In the genomic region with DNA sequence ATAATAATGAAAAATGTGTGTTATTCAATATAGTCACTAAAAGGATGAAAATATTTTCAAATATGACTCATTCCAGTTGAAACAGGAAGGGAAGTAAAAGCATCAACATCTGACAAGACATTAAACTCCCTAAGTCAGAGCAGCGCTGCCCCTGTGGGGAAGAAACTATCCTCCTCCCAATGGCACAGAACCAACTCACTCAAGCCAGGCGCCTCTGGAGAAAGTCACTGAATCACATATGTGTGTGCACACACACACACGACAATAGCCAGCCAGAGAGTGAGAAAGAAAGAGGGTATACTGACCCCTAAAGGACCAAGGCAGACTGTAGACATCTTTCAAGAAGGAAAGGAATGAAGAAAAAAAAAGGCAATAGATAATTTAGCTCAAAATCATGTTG, we compare ENCODE assay signal across 10 cellular contexts.
DNase-seq lines count a peak whose midpoint lies in the region; ATAC-seq and TF ChIP-seq lines count a peak whose summit lies in the region.
"Had no signal": no experiment of that assay in that cellular context is flagged by ENCODE, and none has a peak within 500 bp of the region (broad histone marks: within the 10 kb centered on the region; RNA-seq: fewer than 3 reads in every experiment).

No MANE protein-coding gene starts in this region.

- DNase-seq in EH (ENCODE audit: low read depth) (peak; percentile 96), OCI-LY7 (ENCODE audit: low spot score) (peak; percentile 4), fibroblast of mammary gland (ENCODE audit: low read depth) (peak; percentile 96), pons (ENCODE audit: low spot score) (peak; percentile 63), SHP77 (lab: John Stamatoyannopoulos, UW) (no peak)
- no peak for DNase-seq in activated T-cell treated with anti-CD3 and anti-CD28 coated beads, Interleukin-2, amount 50 U/mL, for 24 hours
- DNase-seq: stimulated activated naive B cell treated with anti-CD40 and anti-IgM and Interleukin-4, amounts not matched to agents 10 μg/mL and 1 μg/mL and 100 μg/mL, for 72 hours had no signal

- H3K4me1 ChIP-seq in OCI-LY7 (ENCODE audit: insufficient read depth, low read length, poor library complexity, severe bottlenecking), result peaks cover 22% of the 10 kb centered on the region

- no peak overlapping the region for H3K4me3 Mint-ChIP-seq in activated T-cell treated with anti-CD3 and anti-CD28 coated beads, Interleukin-2, amount 50 U/mL, for 24 hours
- H3K4me3 Mint-ChIP-seq: stimulated activated naive B cell treated with anti-CD40 and anti-IgM and Interleukin-4, amounts not matched to agents 10 μg/mL and 1 μg/mL and 100 μg/mL, for 72 hours had no signal

- no peaks in the 10 kb centered on the region for H3K9me3 Mint-ChIP-seq in activated T-cell treated with anti-CD3 and anti-CD28 coated beads, Interleukin-2, amount 50 U/mL, for 24 hours
- H3K9me3 Mint-ChIP-seq: stimulated activated naive B cell treated with anti-CD40 and anti-IgM and Interleukin-4, amounts not matched to agents 10 μg/mL and 1 μg/mL and 100 μg/mL, for 72 hours had no signal

- no peaks in the 10 kb centered on the region for H3K9me2 ChIP-seq in OCI-LY7 (ENCODE audit: insufficient read depth, low read length)

- intact Hi-C loops in OCI-LY7 (cut with micrococcal nuclease; ENCODE audit: unreplicated experiment), result loop anchor here (10.0 kb wide), 2 partner anchors 181 to 889 kb away; partner anchors contain the start of gene RUNX1

- no peaks in the 10 kb centered on the region for H3K36me3 ChIP-seq in OCI-LY7 (ENCODE audit: insufficient read depth, low read length)

- no peaks in the 10 kb centered on the region for H3K79me2 ChIP-seq in OCI-LY7 (ENCODE audit: insufficient read depth, low read depth, low read length)

- peaks cover 14% of the 10 kb centered on the region for H3K27me3 Mint-ChIP-seq in activated T-cell treated with anti-CD3 and anti-CD28 coated beads, Interleukin-2, amount 50 U/mL, for 24 hours

- 0 out of 2 replicates have a peak overlapping the region, but pooled peaks have one; percentile 51 for H3K4me2 ChIP-seq in OCI-LY7 (ENCODE audit: low read length)

- CTCF ChIA-PET in OCI-LY7 (lab: Charles Lee; ENCODE audit: unreplicated experiment), result no interaction called here

- H2AFZ ChIP-seq in OCI-LY7 (ENCODE audit: low read length), result no peak overlapping the region; the same call in 1 of the 2 replicates

- H3K9me3 ChIP-seq in OCI-LY7 (ENCODE audit: low read length), result no peaks in the 10 kb centered on the region

- TF ChIP-seq CTCF in OCI-LY7 (conservative IDR thresholded peaks at IDR 0.05; ENCODE audit: low read length) (peak; percentile 53; the same call in 1 of the 2 replicates), fibroblast of mammary gland (conservative IDR thresholded peaks at IDR 0.05; ENCODE audit: control insufficient read depth, insufficient read depth, low read depth, low read length) (peak; percentile 53)

- no peaks in the 10 kb centered on the region for H3K36me3 Mint-ChIP-seq in activated T-cell treated with anti-CD3 and anti-CD28 coated beads, Interleukin-2, amount 50 U/mL, for 24 hours (ENCODE audit: low read depth)
- H3K36me3 Mint-ChIP-seq: stimulated activated naive B cell treated with anti-CD40 and anti-IgM and Interleukin-4, amounts not matched to agents 10 μg/mL and 1 μg/mL and 100 μg/mL, for 72 hours had no signal

- H3K4me1 Mint-ChIP-seq in activated T-cell treated with anti-CD3 and anti-CD28 coated beads, Interleukin-2, amount 50 U/mL, for 24 hours (ENCODE audit: low read depth), result no peaks in the 10 kb centered on the region
- H3K4me1 Mint-ChIP-seq: stimulated activated naive B cell treated with anti-CD40 and anti-IgM and Interleukin-4, amounts not matched to agents 10 μg/mL and 1 μg/mL and 100 μg/mL, for 72 hours had no signal

- H4K20me1 ChIP-seq in OCI-LY7 (ENCODE audit: insufficient read depth, low read length), result no peaks in the 10 kb centered on the region

- ATAC-seq in HG03460 (IDR thresholded peaks at IDR 0.05; ENCODE audit: unreplicated experiment) (no peak), GM19023 (IDR thresholded peaks at IDR 0.05; ENCODE audit: unreplicated experiment) (no peak)
- ATAC-seq: stimulated activated naive B cell treated with anti-CD40 and anti-IgM and Interleukin-4, amounts not matched to agents 10 μg/mL and 1 μg/mL and 100 μg/mL, for 72 hours had no signal

- no peak overlapping the region for H3K27ac Mint-ChIP-seq in activated T-cell treated with anti-CD3 and anti-CD28 coated beads, Interleukin-2, amount 50 U/mL, for 24 hours
- H3K27ac Mint-ChIP-seq: stimulated activated naive B cell treated with anti-CD40 and anti-IgM and Interleukin-4, amounts not matched to agents 10 μg/mL and 1 μg/mL and 100 μg/mL, for 72 hours had no signal

- H3K4me3 ChIP-seq in OCI-LY7 (ENCODE audit: low read depth, low read length, poor library complexity, severe bottlenecking) (no peak overlapping the region), fibroblast of mammary gland (ENCODE audit: control insufficient read depth, low read depth, low read length) (no peak overlapping the region)
- H3K4me3 ChIP-seq: SK-N-MC had no signal

- no peak overlapping the region for H3K27ac ChIP-seq in OCI-LY7 (ENCODE audit: low read depth, low read length, poor library complexity, severe bottlenecking)
- H3K27ac ChIP-seq: SK-N-MC had no signal

- BruUV-seq in OCI-LY7 (replicated peaks; lab: Mats Ljungman, UMichigan), result no TSS peak

- POLR2A ChIA-PET in OCI-LY7 (lab: Charles Lee), result interaction anchor here (0.9 to 1.2 kb wide), 2 partner anchors 11 to 12 kb away, joined by 3 read pairs; no protein-coding TSS in a partner anchor

Comparison
In these comparisons a context has a peak if more than half of its experiments do, and no peak if none do; other contexts are left out.
1. DNase-seq: peak in EH (single experiment), OCI-LY7 (single experiment), fibroblast of mammary gland (single experiment) and pons (single experiment); none in activated T-cell treated with anti-CD3 and anti-CD28 coated beads, Interleukin-2, amount 50 U/mL, for 24 hours (single experiment) and SHP77 (0 of 2).